Comparison of ENCODE assay signal across 9 cellular contexts in genomic region chr2:176126929-176127768, GRCh38. TPM values are rescaled to one million over a fixed set of nuclear protein-coding genes. Genes with fewer than 3 reads are reported as not detected.
A peak's percentile ranks its signal among the peaks of the same experiment; 100 is the strongest.
DNase-seq lines count a peak whose midpoint lies in the region; ATAC-seq, FAIRE-seq and TF ChIP-seq lines count a peak whose summit lies in the region.
"Had no signal": no experiment of that assay in that cellular context is flagged by ENCODE, and none has a peak within 500 bp of the region (broad histone marks: within the 10 kb centered on the region; RNA-seq: fewer than 3 reads in every experiment).

No MANE protein-coding gene starts in this region.

- no peak overlapping the region for H2AFZ ChIP-seq in K562 (ENCODE audit: low read depth, low read length)
- no peak overlapping the region for H2AFZ ChIP-seq in keratinocyte (ENCODE audit: control insufficient read depth, low read length)

- H3K4me2 ChIP-seq in K562 (ENCODE audit: insufficient read depth, low read length) (no peak overlapping the region), keratinocyte (ENCODE audit: control insufficient read depth, extremely low read depth, insufficient read depth, low read depth, low read length) (no peak overlapping the region)

- H3K27me3 ChIP-seq in MG63 = no peaks in the 10 kb centered on the region
- peaks cover 62 to 69% of the 10 kb centered on the region in 2 experiments for H3K27me3 ChIP-seq in K562 (ENCODE audit: control insufficient read depth in 2 of 2, insufficient read depth in 2 of 2, low read length in 2 of 2)
- H3K27me3 ChIP-seq in keratinocyte (ENCODE audit: control insufficient read depth, extremely low read depth, insufficient read depth, low read length) = peaks cover 94% of the 10 kb centered on the region

- H3K4me3 ChIP-seq in MG63 (peak overlapping the region; percentile 31), K562 (no peak overlapping the region), keratinocyte (ENCODE audit: control insufficient read depth in 2 of 3, extremely low read depth in 1 of 3, insufficient read depth in 2 of 3, low read depth in 1 of 3, low read length in 3 of 3) (no peak overlapping the region)

- 0 out of 3 replicates have a peak, but pooled peaks have one; percentile 25 for ATAC-seq in K562
- ATAC-seq in GM21423 (IDR thresholded peaks at IDR 0.05; ENCODE audit: unreplicated experiment) = no peak
- no peak for ATAC-seq in GM21717 (IDR thresholded peaks at IDR 0.05; ENCODE audit: unreplicated experiment)

- H3K4me1 ChIP-seq in K562 (replicated peaks in 1 of 2; ENCODE audit: control insufficient read depth in 2 of 2, insufficient read depth in 2 of 2, low read length in 2 of 2) (peaks cover 0 to 34% of the 10 kb centered on the region in 2 experiments; a peak in 2 of 5 replicates), keratinocyte (ENCODE audit: control insufficient read depth, extremely low read depth, insufficient read depth, low read length) (no peaks in the 10 kb centered on the region)

- CTCF ChIA-PET in K562 (lab: Yijun Ruan, JAX; ENCODE audit: low intra/inter-chr PET ratio) = interaction anchor here (0.5 to 2.5 kb wide), 13 partner anchors 9 to 1289 kb away, joined by 3 to 31 read pairs (median 4); no protein-coding TSS in a partner anchor

- H4K20me1 ChIP-seq in K562 (replicated peaks; ENCODE audit: control insufficient read depth, insufficient read depth, low read length) (0 out of 2 replicates have a peak, but pooled peaks cover 8% of the 10 kb centered on the region), keratinocyte (ENCODE audit: control insufficient read depth, extremely low read depth, insufficient read depth, low read length) (no peaks in the 10 kb centered on the region)

- H3K9me1 ChIP-seq in K562 (ENCODE audit: control insufficient read depth, insufficient read depth, low read length) (no peaks in the 10 kb centered on the region), keratinocyte (ENCODE audit: control insufficient read depth, extremely low read depth, insufficient read depth, low read length) (no peaks in the 10 kb centered on the region)

- no TSS peak for BruUV-seq in K562 (replicated peaks; lab: Mats Ljungman, UMichigan)

- H3K79me2 ChIP-seq in K562 (ENCODE audit: control insufficient read depth, insufficient read depth, low read length) = no peaks in the 10 kb centered on the region
- H3K79me2 ChIP-seq in keratinocyte (ENCODE audit: control insufficient read depth, insufficient read depth, low read length) = no peaks in the 10 kb centered on the region

- TF ChIP-seq CTCF in K562 (IDR thresholded peaks at IDR 0.05 in 2 of 3, conservative IDR thresholded peaks at IDR 0.05 in 1 of 3; ENCODE audit: insufficient read depth in 2 of 3, low read depth in 1 of 3, low read length in 3 of 3) (peak; percentile 77 to 95 (median 83)), keratinocyte (optimal IDR thresholded peaks at IDR 0.05 in 1 of 3, IDR thresholded peaks at IDR 0.05 in 1 of 3, conservative IDR thresholded peaks at IDR 0.05 in 1 of 3; ENCODE audit: extremely low read depth in 1 of 3, insufficient read depth in 2 of 3, low read length in 3 of 3) (peak; percentile 58 to 74 (median 70))

- FAIRE-seq in K562 (lab: Jason Lieb, UNC) (peak; percentile 95), keratinocyte (lab: Jason Lieb, UNC) (no peak)

- H3K9me3 ChIP-seq in MG63 = no peaks in the 10 kb centered on the region
- H3K9me3 ChIP-seq in K562 (replicated peaks; ENCODE audit: control insufficient read depth, insufficient read depth, low read depth, low read length) = no peaks in the 10 kb centered on the region
- H3K9me3 ChIP-seq in keratinocyte (ENCODE audit: control insufficient read depth, low read depth, low read length) = no peaks in the 10 kb centered on the region

- DNase-seq in DMS53 (lab: John Stamatoyannopoulos, UW) = peak; percentile 79
- DNase-seq in MG63 = peak; percentile 23
- peak; percentile 75 for DNase-seq in T-helper 9 cell
- DNase-seq in K562 (ENCODE audit: extremely low read depth in 1 of 4, low spot score in 3 of 4) = peak; percentile 59 to 76 (median 66)
- no peak for DNase-seq in keratinocyte (ENCODE audit: low read depth, low spot score)
- peak; percentile 66 to 71 for DNase-seq in stimulated activated CD4-positive, alpha-beta T cell treated with anti-CD3 and anti-CD28 coated beads, Interleukin-2, amount 100 ng/mL, for 48 hours

- WGBS in K562 (ENCODE audit: insufficient coverage, low coverage, missing lambda C conversion rate) = under 1% methylated on average over 13 of the region's 13 CpGs

- no peak for TF ChIP-seq EP300 in K562 (IDR thresholded peaks at IDR 0.05; ENCODE audit: low read length)

- H3K27ac ChIP-seq in K562 (ENCODE audit: extremely low read depth, low read depth, low read length) (no peak overlapping the region), keratinocyte (ENCODE audit: control insufficient read depth, insufficient read depth, low read length) (no peak overlapping the region)

- TF ChIP-seq POLR2A in K562 (conservative IDR thresholded peaks at IDR 0.05) = no peak

- in situ Hi-C loops in K562 (cut with MboI) = loop anchor here (5.0 to 25.0 kb wide), 4 partner anchors 510 to 1635 kb away; no protein-coding TSS in a partner anchor

- intact Hi-C loops in K562 (cut with micrococcal nuclease) = loop anchor here (1.0 to 5.0 kb wide), 5 partner anchors 328 to 1020 kb away; no protein-coding TSS in a partner anchor

- H3K9ac ChIP-seq in K562 (ENCODE audit: insufficient read depth in 1 of 2, low read depth in 2 of 2, low read length in 2 of 2) = no peak overlapping the region
- no peak overlapping the region for H3K9ac ChIP-seq in keratinocyte (ENCODE audit: control insufficient read depth, extremely low read depth, insufficient read depth, low read length)

- H3K36me3 ChIP-seq in MG63 (no peaks in the 10 kb centered on the region), K562 (ENCODE audit: control insufficient read depth, insufficient read depth, low read length) (no peaks in the 10 kb centered on the region), keratinocyte (ENCODE audit: control insufficient read depth in 2 of 2, extremely low read depth in 1 of 2, insufficient read depth in 2 of 2, low read length in 2 of 2) (no peaks in the 10 kb centered on the region)

- POLR2A ChIA-PET in K562 (lab: Yijun Ruan, JAX) = interaction anchor here (1.0 to 1.5 kb wide), 2 partner anchors 328 to 527 kb away, joined by 4 to 5 read pairs; no protein-coding TSS in a partner anchor

- dilution Hi-C loops in keratinocyte (cut with MboI; ENCODE audit: extremely low pct_ligation_motif_present, low sequenced_read_pairs) = no loop called here

- TF ChIP-seq RAD21 in K562 (CRISPR knock-in tag; conservative IDR thresholded peaks at IDR 0.05 in 1 of 2, IDR thresholded peaks at IDR 0.05 in 1 of 2) = peak; percentile 85

RNA-seq across cellular contexts. Expression of gene HOXD8, which starts 2.4 kb away (rescaled TPM):
- 13.4 and 15.5 TPM in 2 replicates for total RNA-seq in MG63 (2014; rRNA removed; shearing (Covaris generic); ENCODE audit: low replicate concordance)
- not detected in 2 replicates for total RNA-seq in K562 (2011; cell fraction: chromatin; rRNA removed; ENCODE audit: low replicate concordance)
- not detected in 2 replicates for total RNA-seq in K562 (2011; cell fraction: nucleolus; rRNA removed)
- not detected in 2 replicates for total RNA-seq in K562 (2011; cell fraction: nucleoplasm; rRNA removed)
- total RNA-seq in K562 (2014; rRNA removed) = not detected in 2 replicates
- 0.15 TPM in 1 of 2 replicates, not detected in the other for total RNA-seq in K562 (2014; rRNA removed; fragmentation: Illumina TruSeq; extraction: Trizol)
- not detected in 2 replicates for total RNA-seq in K562 (2015; rRNA removed; fragmentation: Illumina TruSeq; extraction: Trizol)
- not detected in 2 replicates for total RNA-seq in K562 (2021)
- not detected in 2 replicates for polyA plus RNA-seq in K562 (2011; rRNA removed)
- polyA plus RNA-seq in K562 (2011; cell fraction: cytosol; rRNA removed) = not detected in 2 replicates
- polyA plus RNA-seq in K562 (2011; cell fraction: nucleus; rRNA removed) = not detected in 2 replicates
- polyA plus RNA-seq in K562 (2012) = 0.57 TPM in 1 of 2 replicates, not detected in the other
- polyA plus RNA-seq in K562 (2014; fragmentation: Illumina TruSeq; extraction: Trizol) = not detected in 2 replicates
- under 1 TPM in 1 of 2 experiments, not detected in 1; 0.04 TPM for polyA plus RNA-seq in K562 (2014; fragmentation: Nextera tagmentation; extraction: Ambion mirVana)
- polyA plus RNA-seq in K562 (2014; rRNA removed) = 0.30 TPM in 1 of 2 replicates, not detected in the other
- polyA minus RNA-seq in K562 (2011; rRNA and poly(A)+ RNA removed) = not detected in 2 replicates
- polyA minus RNA-seq in K562 (2011; cell fraction: cytosol; rRNA and poly(A)+ RNA removed) = not detected in 2 replicates
- 0.22 TPM in 1 of 2 replicates, not detected in the other for polyA minus RNA-seq in K562 (2011; cell fraction: nucleus; rRNA and poly(A)+ RNA removed)
- 0.05 TPM in 1 of 3 replicates, not detected in the others for polyA plus RNA-seq in keratinocyte
- polyA plus RNA-seq in keratinocyte (2011; ENCODE audit: low read depth) = not detected
- 0.06 TPM in 1 of 2 replicates, not detected in the other for polyA plus RNA-seq in keratinocyte (2011; cell fraction: cytosol; rRNA removed)
- polyA plus RNA-seq in keratinocyte (2011; cell fraction: nucleus; rRNA removed) = 0.08 TPM in 1 of 2 replicates, not detected in the other
- not detected in 2 replicates for polyA plus RNA-seq in keratinocyte (2012; ENCODE audit: low replicate concordance)
- not detected in 3 replicates for polyA minus RNA-seq in keratinocyte
- not detected for polyA minus RNA-seq in keratinocyte (2011; cell fraction: cytosol; rRNA and poly(A)+ RNA removed)
- not detected in 2 replicates for polyA minus RNA-seq in keratinocyte (2011; cell fraction: nucleus; rRNA and poly(A)+ RNA removed)
- total RNA-seq: T-helper 1 cell treated with Interleukin-12 subunit alpha and Interleukin-12 subunit beta and Interleukin-4 antibody, amounts not matched to agents 30 ng/mL and 1 ng/mL, for 36 hours had no signal

RNA-seq across cellular contexts. Expression of gene HOXD9, which starts 4.6 kb away (rescaled TPM):
- total RNA-seq in MG63 (2014; rRNA removed; shearing (Covaris generic); ENCODE audit: low replicate concordance) = 0.16 and 2.3 TPM in 2 replicates
- total RNA-seq in K562 (2011; cell fraction: chromatin; rRNA removed; ENCODE audit: low replicate concordance) = not detected in 2 replicates
- total RNA-seq in K562 (2011; cell fraction: nucleolus; rRNA removed) = not detected in 2 replicates
- not detected in 2 replicates for total RNA-seq in K562 (2011; cell fraction: nucleoplasm; rRNA removed)
- total RNA-seq in K562 (2014; rRNA removed) (not detected in 2 replicates), K562 (2014; rRNA removed; fragmentation: Illumina TruSeq; extraction: Trizol) (not detected in 2 replicates), K562 (2015; rRNA removed; fragmentation: Illumina TruSeq; extraction: Trizol) (not detected in 2 replicates), K562 (2021) (not detected in 2 replicates)
- polyA plus RNA-seq in K562 (2011; rRNA removed) (not detected in 2 replicates), K562 (2014; fragmentation: Illumina TruSeq; extraction: Trizol) (not detected in 2 replicates), K562 (2014; fragmentation: Nextera tagmentation; extraction: Ambion mirVana) (not detected), K562 (2014; rRNA removed) (not detected in 2 replicates), keratinocyte (not detected in 3 replicates)
- polyA plus RNA-seq in K562 (2011; cell fraction: cytosol; rRNA removed) = not detected in 2 replicates
- polyA plus RNA-seq in K562 (2011; cell fraction: nucleus; rRNA removed) = not detected in 2 replicates
- polyA plus RNA-seq in K562 (2012) = not detected in 2 replicates
- not detected in 2 replicates for polyA minus RNA-seq in K562 (2011; rRNA and poly(A)+ RNA removed)
- not detected in 2 replicates for polyA minus RNA-seq in K562 (2011; cell fraction: cytosol; rRNA and poly(A)+ RNA removed)
- not detected in 2 replicates for polyA minus RNA-seq in K562 (2011; cell fraction: nucleus; rRNA and poly(A)+ RNA removed)
- polyA plus RNA-seq in keratinocyte (2011; ENCODE audit: low read depth) = not detected
- polyA plus RNA-seq in keratinocyte (2011; cell fraction: cytosol; rRNA removed) = not detected in 2 replicates
- polyA plus RNA-seq in keratinocyte (2011; cell fraction: nucleus; rRNA removed) = not detected in 2 replicates
- not detected in 2 replicates for polyA plus RNA-seq in keratinocyte (2012; ENCODE audit: low replicate concordance)
- not detected in 3 replicates for polyA minus RNA-seq in keratinocyte
- not detected for polyA minus RNA-seq in keratinocyte (2011; cell fraction: cytosol; rRNA and poly(A)+ RNA removed)
- polyA minus RNA-seq in keratinocyte (2011; cell fraction: nucleus; rRNA and poly(A)+ RNA removed) = not detected in 2 replicates
- total RNA-seq: T-helper 1 cell treated with Interleukin-12 subunit alpha and Interleukin-12 subunit beta and Interleukin-4 antibody, amounts not matched to agents 30 ng/mL and 1 ng/mL, for 36 hours had no signal

RNA-seq across cellular contexts. Expression of gene HOXD10, which starts 10.6 kb away (rescaled TPM):
- 3.8 and 4.8 TPM in 2 replicates for total RNA-seq in MG63 (2014; rRNA removed; shearing (Covaris generic); ENCODE audit: low replicate concordance)
- not detected in 2 replicates for total RNA-seq in K562 (2011; cell fraction: chromatin; rRNA removed; ENCODE audit: low replicate concordance)
- not detected in 2 replicates for total RNA-seq in K562 (2011; cell fraction: nucleolus; rRNA removed)
- not detected in 2 replicates for total RNA-seq in K562 (2011; cell fraction: nucleoplasm; rRNA removed)
- not detected in 2 replicates for total RNA-seq in K562 (2014; rRNA removed)
- total RNA-seq in K562 (2014; rRNA removed; fragmentation: Illumina TruSeq; extraction: Trizol) = not detected in 2 replicates
- total RNA-seq in K562 (2015; rRNA removed; fragmentation: Illumina TruSeq; extraction: Trizol) = not detected in 2 replicates
- total RNA-seq in K562 (2021) = not detected in 2 replicates
- polyA plus RNA-seq in K562 (2011; rRNA removed) = not detected in 2 replicates
- polyA plus RNA-seq in K562 (2011; cell fraction: cytosol; rRNA removed) = not detected in 2 replicates
- polyA plus RNA-seq in K562 (2011; cell fraction: nucleus; rRNA removed) = not detected in 2 replicates
- not detected in 2 replicates for polyA plus RNA-seq in K562 (2012)
- polyA plus RNA-seq in K562 (2014; fragmentation: Illumina TruSeq; extraction: Trizol) = not detected in 2 replicates
- not detected for polyA plus RNA-seq in K562 (2014; fragmentation: Nextera tagmentation; extraction: Ambion mirVana)
- polyA plus RNA-seq in K562 (2014; rRNA removed) = not detected in 2 replicates
- polyA minus RNA-seq in K562 (2011; rRNA and poly(A)+ RNA removed) = not detected in 2 replicates
- not detected in 2 replicates for polyA minus RNA-seq in K562 (2011; cell fraction: cytosol; rRNA and poly(A)+ RNA removed)
- polyA minus RNA-seq in K562 (2011; cell fraction: nucleus; rRNA and poly(A)+ RNA removed) = not detected in 2 replicates
- not detected in 3 replicates for polyA plus RNA-seq in keratinocyte
- not detected for polyA plus RNA-seq in keratinocyte (2011; ENCODE audit: low read depth)
- polyA plus RNA-seq in keratinocyte (2011; cell fraction: cytosol; rRNA removed) = not detected in 2 replicates
- 0.08 TPM in 1 of 2 replicates, not detected in the other for polyA plus RNA-seq in keratinocyte (2011; cell fraction: nucleus; rRNA removed)
- polyA plus RNA-seq in keratinocyte (2012; ENCODE audit: low replicate concordance) = not detected in 2 replicates
- not detected in 3 replicates for polyA minus RNA-seq in keratinocyte
- polyA minus RNA-seq in keratinocyte (2011; cell fraction: cytosol; rRNA and poly(A)+ RNA removed) = not detected
- polyA minus RNA-seq in keratinocyte (2011; cell fraction: nucleus; rRNA and poly(A)+ RNA removed) = not detected in 2 replicates
- total RNA-seq: T-helper 1 cell treated with Interleukin-12 subunit alpha and Interleukin-12 subunit beta and Interleukin-4 antibody, amounts not matched to agents 30 ng/mL and 1 ng/mL, for 36 hours had no signal

RNA-seq across cellular contexts. Expression of gene HOXD11, which starts 20.1 kb away (rescaled TPM):
- 3.6 and 9.7 TPM in 2 replicates for total RNA-seq in MG63 (2014; rRNA removed; shearing (Covaris generic); ENCODE audit: low replicate concordance)
- total RNA-seq in K562 (2011; cell fraction: chromatin; rRNA removed; ENCODE audit: low replicate concordance) = not detected in 2 replicates
- total RNA-seq in K562 (2011; cell fraction: nucleolus; rRNA removed) = not detected in 2 replicates
- not detected in 2 replicates for total RNA-seq in K562 (2011; cell fraction: nucleoplasm; rRNA removed)
- total RNA-seq in K562 (2014; rRNA removed) (not detected in 2 replicates), K562 (2014; rRNA removed; fragmentation: Illumina TruSeq; extraction: Trizol) (not detected in 2 replicates), K562 (2015; rRNA removed; fragmentation: Illumina TruSeq; extraction: Trizol) (not detected in 2 replicates), K562 (2021) (not detected in 2 replicates)
- polyA plus RNA-seq in K562 (2011; rRNA removed) (not detected in 2 replicates), K562 (2014; fragmentation: Illumina TruSeq; extraction: Trizol) (not detected in 2 replicates), K562 (2014; fragmentation: Nextera tagmentation; extraction: Ambion mirVana) (not detected), K562 (2014; rRNA removed) (not detected in 2 replicates), keratinocyte (0.08 TPM in 1 of 3 replicates, not detected in the others)
- not detected in 2 replicates for polyA plus RNA-seq in K562 (2011; cell fraction: cytosol; rRNA removed)
- polyA plus RNA-seq in K562 (2011; cell fraction: nucleus; rRNA removed) = not detected in 2 replicates
- not detected in 2 replicates for polyA plus RNA-seq in K562 (2012)
- not detected in 2 replicates for polyA minus RNA-seq in K562 (2011; rRNA and poly(A)+ RNA removed)
- polyA minus RNA-seq in K562 (2011; cell fraction: cytosol; rRNA and poly(A)+ RNA removed) = not detected in 2 replicates
- polyA minus RNA-seq in K562 (2011; cell fraction: nucleus; rRNA and poly(A)+ RNA removed) = not detected in 2 replicates
- polyA plus RNA-seq in keratinocyte (2011; ENCODE audit: low read depth) = not detected
- not detected in 2 replicates for polyA plus RNA-seq in keratinocyte (2011; cell fraction: cytosol; rRNA removed)
- polyA plus RNA-seq in keratinocyte (2011; cell fraction: nucleus; rRNA removed) = not detected in 2 replicates
- 0.11 TPM in 1 of 2 replicates, not detected in the other for polyA plus RNA-seq in keratinocyte (2012; ENCODE audit: low replicate concordance)
- polyA minus RNA-seq in keratinocyte = not detected in 3 replicates
- not detected for polyA minus RNA-seq in keratinocyte (2011; cell fraction: cytosol; rRNA and poly(A)+ RNA removed)
- polyA minus RNA-seq in keratinocyte (2011; cell fraction: nucleus; rRNA and poly(A)+ RNA removed) = not detected in 2 replicates
- total RNA-seq: T-helper 1 cell treated with Interleukin-12 subunit alpha and Interleukin-12 subunit beta and Interleukin-4 antibody, amounts not matched to agents 30 ng/mL and 1 ng/mL, for 36 hours had no signal

RNA-seq across cellular contexts. Expression of gene HOXD4, which starts 24.2 kb away (rescaled TPM):
- total RNA-seq in MG63 (2014; rRNA removed; shearing (Covaris generic); ENCODE audit: low replicate concordance) = 0.26 TPM in 1 of 2 replicates, not detected in the other
- total RNA-seq in K562 (2011; cell fraction: chromatin; rRNA removed; ENCODE audit: low replicate concordance) = not detected in 2 replicates
- total RNA-seq in K562 (2011; cell fraction: nucleolus; rRNA removed) = not detected in 2 replicates
- not detected in 2 replicates for total RNA-seq in K562 (2011; cell fraction: nucleoplasm; rRNA removed)
- total RNA-seq in K562 (2014; rRNA removed) (not detected in 2 replicates), K562 (2014; rRNA removed; fragmentation: Illumina TruSeq; extraction: Trizol) (not detected in 2 replicates), K562 (2015; rRNA removed; fragmentation: Illumina TruSeq; extraction: Trizol) (not detected in 2 replicates), K562 (2021) (not detected in 2 replicates)
- polyA plus RNA-seq in K562 (2011; rRNA removed) (not detected in 2 replicates), K562 (2014; fragmentation: Illumina TruSeq; extraction: Trizol) (not detected in 2 replicates), K562 (2014; fragmentation: Nextera tagmentation; extraction: Ambion mirVana) (not detected), K562 (2014; rRNA removed) (not detected in 2 replicates), keratinocyte (not detected in 3 replicates)
- 0.04 TPM in 1 of 2 replicates, not detected in the other for polyA plus RNA-seq in K562 (2011; cell fraction: cytosol; rRNA removed)
- not detected in 2 replicates for polyA plus RNA-seq in K562 (2011; cell fraction: nucleus; rRNA removed)
- polyA plus RNA-seq in K562 (2012) = 0.11 TPM in 1 of 2 replicates, not detected in the other
- polyA minus RNA-seq in K562 (2011; rRNA and poly(A)+ RNA removed) = not detected in 2 replicates
- not detected in 2 replicates for polyA minus RNA-seq in K562 (2011; cell fraction: cytosol; rRNA and poly(A)+ RNA removed)
- not detected in 2 replicates for polyA minus RNA-seq in K562 (2011; cell fraction: nucleus; rRNA and poly(A)+ RNA removed)
- not detected for polyA plus RNA-seq in keratinocyte (2011; ENCODE audit: low read depth)
- not detected in 2 replicates for polyA plus RNA-seq in keratinocyte (2011; cell fraction: cytosol; rRNA removed)
- polyA plus RNA-seq in keratinocyte (2011; cell fraction: nucleus; rRNA removed) = not detected in 2 replicates
- polyA plus RNA-seq in keratinocyte (2012; ENCODE audit: low replicate concordance) = not detected in 2 replicates
- polyA minus RNA-seq in keratinocyte = not detected in 3 replicates
- not detected for polyA minus RNA-seq in keratinocyte (2011; cell fraction: cytosol; rRNA and poly(A)+ RNA removed)
- polyA minus RNA-seq in keratinocyte (2011; cell fraction: nucleus; rRNA and poly(A)+ RNA removed) = not detected in 2 replicates
- total RNA-seq: T-helper 1 cell treated with Interleukin-12 subunit alpha and Interleukin-12 subunit beta and Interleukin-4 antibody, amounts not matched to agents 30 ng/mL and 1 ng/mL, for 36 hours had no signal

Comparison
In these comparisons a context has a peak if more than half of its experiments do, and no peak if none do; other contexts are left out.
1. RNA of gene HOXD8, which starts 2.4 kb away (total RNA-seq): 13.4 to 15.5 TPM in MG63; 0.15 TPM in K562; every median in the first group is over 10 times any median in the second.